8 cellular contexts compared by ENCODE assay signal in genomic region chr2:120736955-120737801, GRCh38. TPM values are rescaled to one million over a fixed set of nuclear protein-coding genes. Genes with fewer than 3 reads are reported as not detected.
DNase-seq lines count a peak whose midpoint lies in the region; ATAC-seq, FAIRE-seq and TF ChIP-seq lines count a peak whose summit lies in the region.

No MANE protein-coding gene starts in this region.

- no peaks in the 10 kb centered on the region for H3K9me3 Mint-ChIP-seq in astrocyte (ENCODE audit: unreplicated experiment)
- no peaks in the 10 kb centered on the region for H3K9me3 Mint-ChIP-seq in stimulated activated memory B cell treated with anti-CD40 and anti-IgM and Interleukin-4, amounts not matched to agents 10 μg/mL and 1 μg/mL and 100 μg/mL, for 72 hours

- H3K4me2 ChIP-seq in astrocyte (ENCODE audit: low read length): peak overlapping the region; percentile 92

- no peaks in the 10 kb centered on the region for H3K27me3 ChIP-seq in astrocyte (ENCODE audit: insufficient read depth, low read length)

- H3K4me1 ChIP-seq in astrocyte (ENCODE audit: insufficient read depth, low read length): peaks cover 44% of the 10 kb centered on the region

- peaks cover 13% of the 10 kb centered on the region for H3K36me3 Mint-ChIP-seq in astrocyte (ENCODE audit: low read depth, unreplicated experiment)
- no peaks in the 10 kb centered on the region for H3K36me3 Mint-ChIP-seq in stimulated activated memory B cell treated with anti-CD40 and anti-IgM and Interleukin-4, amounts not matched to agents 10 μg/mL and 1 μg/mL and 100 μg/mL, for 72 hours

- H2AFZ ChIP-seq in astrocyte (ENCODE audit: low read depth, low read length): peak overlapping the region; percentile 62

- H3K27ac Mint-ChIP-seq in astrocyte (ENCODE audit: unreplicated experiment): peak overlapping the region; percentile 89
- H3K27ac Mint-ChIP-seq in stimulated activated memory B cell treated with anti-CD40 and anti-IgM and Interleukin-4, amounts not matched to agents 10 μg/mL and 1 μg/mL and 100 μg/mL, for 72 hours: no peak overlapping the region

- H3K27me3 Mint-ChIP-seq in astrocyte (ENCODE audit: low read depth, unreplicated experiment): no peaks in the 10 kb centered on the region
- H3K27me3 Mint-ChIP-seq in stimulated activated memory B cell treated with anti-CD40 and anti-IgM and Interleukin-4, amounts not matched to agents 10 μg/mL and 1 μg/mL and 100 μg/mL, for 72 hours: peaks cover 92% of the 10 kb centered on the region

- peak overlapping the region; percentile 90 for H3K9ac ChIP-seq in astrocyte (ENCODE audit: low read length)

- peaks cover 33% of the 10 kb centered on the region for H3K4me1 Mint-ChIP-seq in astrocyte (ENCODE audit: low read depth, unreplicated experiment)
- H3K4me1 Mint-ChIP-seq in stimulated activated memory B cell treated with anti-CD40 and anti-IgM and Interleukin-4, amounts not matched to agents 10 μg/mL and 1 μg/mL and 100 μg/mL, for 72 hours: peaks cover 14% of the 10 kb centered on the region

- H3K79me2 ChIP-seq in astrocyte (ENCODE audit: insufficient read depth, low read length): peaks cover 62% of the 10 kb centered on the region

- H4K20me1 ChIP-seq in astrocyte (ENCODE audit: insufficient read depth, low read length): peaks cover 18% of the 10 kb centered on the region

- peak overlapping the region; percentile 90 for H3K27ac ChIP-seq in astrocyte (ENCODE audit: low read depth, low read length)

- no peaks in the 10 kb centered on the region for H3K9me3 ChIP-seq in astrocyte (ENCODE audit: insufficient read depth, low read depth, low read length)

- ATAC-seq in stimulated activated memory B cell treated with anti-CD40 and anti-IgM and Interleukin-4, amounts not matched to agents 10 μg/mL and 1 μg/mL and 100 μg/mL, for 72 hours: no peak
- ATAC-seq in GM21717 (IDR thresholded peaks at IDR 0.05; ENCODE audit: unreplicated experiment) (no peak), GM18867 (IDR thresholded peaks at IDR 0.05; ENCODE audit: unreplicated experiment) (no peak)

- DNase-seq in AG10803 (ENCODE audit: low read depth): peak; percentile 90
- peak; percentile 44 for DNase-seq in HS-5 (ENCODE audit: low read depth)
- peak; percentile 92 for DNase-seq in astrocyte (ENCODE audit: low read depth)
- DNase-seq in iris pigment epithelial cell (ENCODE audit: low read depth): peak; percentile 92
- DNase-seq in NCI-H187 (lab: John Stamatoyannopoulos, UW): no peak

- no peak for FAIRE-seq in astrocyte (lab: Jason Lieb, UNC)

- H3K4me3 ChIP-seq in AG10803 (ENCODE audit: low read length) (peak overlapping the region; percentile 81), astrocyte (ENCODE audit: insufficient read depth, low read depth, low read length) (peak overlapping the region; percentile 76)

- H3K4me3 Mint-ChIP-seq in astrocyte (ENCODE audit: unreplicated experiment): peak overlapping the region; percentile 92
- H3K4me3 Mint-ChIP-seq in stimulated activated memory B cell treated with anti-CD40 and anti-IgM and Interleukin-4, amounts not matched to agents 10 μg/mL and 1 μg/mL and 100 μg/mL, for 72 hours: peak overlapping the region; percentile 16

- TF ChIP-seq CTCF in AG10803 (conservative IDR thresholded peaks at IDR 0.05; ENCODE audit: low read length) (no peak), astrocyte (IDR thresholded peaks at IDR 0.05; ENCODE audit: insufficient read depth, low read depth, low read length) (no peak)

- no peaks in the 10 kb centered on the region for H3K36me3 ChIP-seq in astrocyte (ENCODE audit: insufficient read depth, low read length)

RNA-seq across cellular contexts. Expression of gene GLI2, which starts 1.5 kb away (rescaled TPM):
- total RNA-seq in astrocyte: 42.9 and 44.5 TPM in 2 replicates

Comparison
In these comparisons a context has a peak if more than half of its experiments do, and no peak if none do; other contexts are left out.
1. DNase-seq: peak in AG10803 (single experiment), HS-5 (single experiment), astrocyte (single experiment) and iris pigment epithelial cell (single experiment); none in NCI-H187 (0 of 2).